In genomic region chr6:35078896-35079295, GRCh38 we compare ENCODE assay signal across 26 cellular contexts.
"Had no signal": no experiment of that assay in that cellular context is flagged by ENCODE, and none has a peak within 500 bp of the region (broad histone marks: within the 10 kb centered on the region; RNA-seq: fewer than 3 reads in every experiment).

No MANE protein-coding gene starts in this region.

- H3K9ac ChIP-seq: neural progenitor cell had no signal

- H3K36me3 ChIP-seq: neural progenitor cell, uterus had no signal

- FAIRE-seq: bronchial epithelial cell, keratinocyte, TTC549 had no signal

- H3K4me1 ChIP-seq: gastrocnemius medialis, neural progenitor cell, prostate gland, uterus had no signal

- DNase-seq: activated CD4-positive, alpha-beta T cell treated with anti-CD3 and anti-CD28 coated beads, Interleukin-2, amount 50 U/mL, for 1 hour; activated CD4-positive, CD25-positive, alpha-beta regulatory T cell treated with anti-CD3 and anti-CD28 coated beads, Interleukin-2, amount 50 U/mL, for 72 hours; activated naive CD4-positive, alpha-beta T cell treated with Interleukin-2 at 50 U/mL for 16 hours; activated naive CD8-positive, alpha-beta T cell treated with anti-CD3 and anti-CD28 coated beads for 36 hours; activated T-cell treated with anti-CD3 and anti-CD28 coated beads, Interleukin-2, amount 50 U/mL, for 24 hours; amygdala; cerebellar nuclear complex; esophagus squamous epithelium; left colon; naive B cell; stimulated activated CD4-positive, alpha-beta T cell treated with anti-CD3 and anti-CD28 coated beads, Interleukin-1b, Interleukin-23, amount 100 ng/mL, for 48 hours; stimulated activated naive CD8-positive, alpha-beta T cell treated with anti-CD3 and anti-CD28 coated beads, Interleukin-15, amount 100 ng/mL, for 72 hours; T-cell; transverse colon; WERI-Rb-1 had no signal

- H3K9me3 ChIP-seq: esophagus squamous epithelium, gastrocnemius medialis, prostate gland, transverse colon, uterus had no signal

- H3K27me3 ChIP-seq: esophagus squamous epithelium, gastrocnemius medialis, neural progenitor cell, transverse colon, uterus had no signal

- H3K4me2 ChIP-seq: neural progenitor cell had no signal

- H3K4me3 ChIP-seq: coronary artery, esophagus squamous epithelium, gastrocnemius medialis, neural progenitor cell, prostate gland, skin epidermis, transverse colon, uterus had no signal

- ATAC-seq: activated T-helper 17 cell treated with anti-CD3 and anti-CD28 coated beads, Interleukin-2, amount 50 U/mL, for 72 hours; gastrocnemius medialis; left colon; right cardiac atrium; stimulated activated naive CD8-positive, alpha-beta T cell treated with anti-CD3 and anti-CD28 coated beads, Interleukin-15, amount 100 ng/mL, for 72 hours; T-cell had no signal

- H2AFZ ChIP-seq: neural progenitor cell had no signal

- H3K27ac ChIP-seq: coronary artery, esophagus squamous epithelium, gastrocnemius medialis, neural progenitor cell, prostate gland, transverse colon, uterus, WERI-Rb-1 had no signal
